Comparison of ENCODE assay signal across 1 cellular context in the genomic region with DNA sequence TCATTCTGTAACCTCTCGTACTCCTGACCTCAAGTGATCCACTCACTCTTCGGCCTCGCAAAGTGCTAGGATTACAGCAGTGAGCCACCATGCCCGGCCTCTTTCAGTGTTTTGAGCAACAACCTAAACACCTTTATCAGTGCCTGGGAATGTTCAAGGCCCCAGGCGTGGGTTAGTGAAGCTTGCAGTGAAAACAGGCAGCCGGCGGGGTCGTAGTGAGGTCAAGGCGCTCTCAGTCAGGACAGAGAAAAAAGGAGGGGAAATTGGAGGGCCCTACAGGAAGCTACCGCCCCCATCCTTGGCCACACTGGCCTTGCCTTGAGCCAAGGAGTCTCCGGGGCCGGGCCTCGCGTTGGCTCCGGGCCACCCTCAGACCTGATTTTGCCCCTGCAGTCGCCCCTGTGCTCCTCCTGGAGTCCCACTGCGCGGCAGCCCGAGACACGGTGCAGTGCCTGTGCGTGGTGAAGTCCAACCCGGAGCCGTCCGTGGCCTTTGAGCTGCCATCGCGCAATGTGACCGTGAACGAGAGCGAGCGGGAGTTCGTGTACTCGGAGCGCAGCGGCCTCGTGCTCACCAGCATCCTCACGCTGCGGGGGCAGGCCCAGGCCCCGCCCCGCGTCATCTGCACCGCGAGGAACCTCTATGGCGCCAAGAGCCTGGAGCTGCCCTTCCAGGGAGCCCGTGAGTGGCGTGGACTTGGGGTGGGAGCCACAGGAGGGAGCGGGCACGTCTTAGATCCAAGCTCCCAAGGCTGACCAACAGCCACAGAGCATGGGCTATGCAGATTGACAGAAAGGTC.
TF ChIP-seq lines count a peak whose summit lies in the region.

No MANE protein-coding gene starts in this region.

TF ChIP-seq in HepG2, 621 proteins besides CTCF, POLR2A, EP300 and RAD21 (continued from another document and continues in another):
- TF ChIP-seq, protein P1, sequence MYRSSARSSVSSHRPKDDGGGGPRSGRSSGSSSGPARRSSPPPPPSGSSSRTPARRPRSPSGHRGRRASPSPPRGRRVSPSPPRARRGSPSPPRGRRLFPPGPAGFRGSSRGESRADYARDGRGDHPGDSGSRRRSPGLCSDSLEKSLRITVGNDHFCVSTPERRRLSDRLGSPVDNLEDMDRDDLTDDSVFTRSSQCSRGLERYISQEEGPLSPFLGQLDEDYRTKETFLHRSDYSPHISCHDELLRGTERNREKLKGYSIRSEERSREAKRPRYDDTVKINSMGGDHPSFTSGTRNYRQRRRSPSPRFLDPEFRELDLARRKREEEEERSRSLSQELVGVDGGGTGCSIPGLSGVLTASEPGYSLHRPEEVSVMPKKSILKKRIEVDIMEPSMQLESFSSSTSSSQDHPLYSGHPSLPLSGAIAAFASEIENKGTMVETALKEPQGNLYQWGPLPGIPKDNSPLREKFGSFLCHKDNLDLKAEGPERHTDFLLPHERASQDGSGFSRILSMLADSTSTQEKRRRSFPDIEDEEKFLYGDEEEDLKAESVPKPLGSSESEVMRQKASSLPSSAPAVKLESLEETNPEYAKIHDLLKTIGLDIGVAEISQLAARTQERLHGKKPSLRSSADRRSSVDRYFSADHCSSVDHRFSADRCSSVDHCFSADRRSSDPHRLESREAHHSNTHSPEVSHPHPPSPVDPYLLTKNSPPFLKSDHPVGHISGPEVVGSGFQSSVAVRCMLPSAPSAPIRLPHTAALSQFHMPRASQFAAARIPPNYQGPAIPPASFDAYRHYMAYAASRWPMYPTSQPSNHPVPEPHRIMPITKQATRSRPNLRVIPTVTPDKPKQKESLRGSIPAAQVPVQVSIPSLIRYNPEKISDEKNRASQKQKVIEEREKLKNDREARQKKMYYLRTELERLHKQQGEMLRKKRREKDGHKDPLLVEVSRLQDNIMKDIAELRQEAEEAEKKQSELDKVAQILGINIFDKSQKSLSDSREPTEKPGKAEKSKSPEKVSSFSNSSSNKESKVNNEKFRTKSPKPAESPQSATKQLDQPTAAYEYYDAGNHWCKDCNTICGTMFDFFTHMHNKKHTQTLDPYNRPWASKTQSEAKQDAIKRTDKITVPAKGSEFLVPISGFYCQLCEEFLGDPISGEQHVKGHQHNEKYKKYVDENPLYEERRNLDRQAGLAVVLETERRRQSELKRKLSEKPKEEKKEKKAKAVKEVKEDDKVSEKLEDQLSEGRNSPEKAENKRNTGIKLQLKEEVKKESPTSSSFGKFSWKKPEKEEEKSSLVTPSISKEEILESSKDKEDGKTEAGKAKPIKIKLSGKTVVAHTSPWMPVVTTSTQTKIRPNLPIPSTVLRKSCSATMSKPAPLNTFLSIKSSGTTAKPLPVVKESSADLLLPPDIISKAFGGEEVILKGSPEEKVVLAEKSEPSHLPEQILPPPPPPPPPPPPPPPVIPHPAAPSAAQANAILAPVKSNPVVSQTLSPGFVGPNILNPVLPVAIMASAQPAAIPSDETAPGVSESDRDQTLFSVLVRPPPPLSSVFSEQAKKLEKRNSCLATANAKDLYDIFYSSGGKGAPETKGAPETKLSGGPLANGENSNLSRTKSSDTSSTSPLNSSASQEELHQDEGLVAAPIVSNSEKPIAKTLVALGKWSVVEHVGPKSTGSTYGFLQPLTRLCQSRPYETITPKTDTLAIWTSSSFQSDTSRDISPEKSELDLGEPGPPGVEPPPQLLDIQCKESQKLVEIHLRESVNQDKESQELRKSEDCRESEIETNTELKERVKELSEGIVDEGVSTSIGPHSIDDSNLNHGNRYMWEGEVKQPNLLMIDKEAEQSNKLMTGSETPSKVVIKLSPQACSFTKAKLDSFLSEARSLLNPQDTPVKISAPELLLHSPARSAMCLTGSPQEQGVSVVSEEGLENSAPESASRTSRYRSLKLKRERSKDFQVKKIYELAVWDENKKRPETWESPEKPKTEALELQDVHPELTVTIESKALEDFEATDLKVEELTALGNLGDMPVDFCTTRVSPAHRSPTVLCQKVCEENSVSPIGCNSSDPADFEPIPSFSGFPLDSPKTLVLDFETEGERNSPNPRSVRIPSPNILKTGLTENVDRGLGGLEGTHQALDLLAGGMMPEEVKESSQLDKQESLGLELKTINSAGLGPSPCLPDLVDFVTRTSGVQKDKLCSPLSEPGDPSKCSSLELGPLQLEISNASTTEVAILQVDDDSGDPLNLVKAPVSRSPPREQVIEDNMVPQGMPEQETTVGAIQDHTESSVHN (CRISPR knock-in tag; IDR thresholded peaks at IDR 0.05) = no peak
- TF ChIP-seq ZNF678 (CRISPR knock-in tag; IDR thresholded peaks at IDR 0.05) (no peak), ZNF562 (CRISPR knock-in tag; IDR thresholded peaks at IDR 0.05; ENCODE audit: borderline replicate concordance) (no peak), ZNF761 (CRISPR knock-in tag; conservative IDR thresholded peaks at IDR 0.05) (no peak), EEA1 (CRISPR knock-in tag; IDR thresholded peaks at IDR 0.05; ENCODE audit: borderline replicate concordance) (no peak), U2AF1 (optimal IDR thresholded peaks at IDR 0.05; ENCODE audit: low read depth, low read length) (no peak), ZNF747 (CRISPR knock-in tag; IDR thresholded peaks at IDR 0.05; ENCODE audit: borderline replicate concordance) (no peak), IKZF1 (IDR thresholded peaks at IDR 0.05) (no peak), SAP130 (CRISPR knock-in tag; IDR thresholded peaks at IDR 0.05; ENCODE audit: low read depth) (0 out of 2 replicates have a peak, but pooled peaks have one; percentile 38), FOXA3 (CRISPR knock-in tag; IDR thresholded peaks at IDR 0.05) (peak; percentile 47; the same call in 1 of the 2 replicates), POLR2AphosphoS5 (IDR thresholded peaks at IDR 0.05; ENCODE audit: low read depth, low read length) (no peak), RARA (CRISPR knock-in tag; IDR thresholded peaks at IDR 0.05) (peak; percentile 97), FOXM1 (CRISPR knock-in tag; IDR thresholded peaks at IDR 0.05) (no peak), ZMYM4 (CRISPR knock-in tag; IDR thresholded peaks at IDR 0.05) (no peak), MBD4 (IDR thresholded peaks at IDR 0.05; ENCODE audit: borderline replicate concordance, low read length) (no peak), ZBTB38 (CRISPR knock-in tag; IDR thresholded peaks at IDR 0.05) (peak; percentile 82), ZNF773 (CRISPR knock-in tag; IDR thresholded peaks at IDR 0.05; ENCODE audit: borderline replicate concordance) (no peak), MIER3 (CRISPR knock-in tag; IDR thresholded peaks at IDR 0.05; ENCODE audit: borderline replicate concordance) (no peak), ZNF83 (CRISPR knock-in tag; IDR thresholded peaks at IDR 0.05; ENCODE audit: borderline replicate concordance) (no peak), ZFP1 (CRISPR knock-in tag; IDR thresholded peaks at IDR 0.05) (no peak), AKAP8 (CRISPR knock-in tag; IDR thresholded peaks at IDR 0.05) (peak; percentile 35; the same call in 1 of the 2 replicates), GZF1 (CRISPR knock-in tag; IDR thresholded peaks at IDR 0.05) (no peak), ZNF256 (CRISPR knock-in tag; conservative IDR thresholded peaks at IDR 0.05) (no peak), SIX4 (CRISPR knock-in tag; IDR thresholded peaks at IDR 0.05) (no peak), RBM22 (optimal IDR thresholded peaks at IDR 0.05; ENCODE audit: low read length) (no peak), HNRNPL (IDR thresholded peaks at IDR 0.05; ENCODE audit: low read depth, low read length) (no peak), ERF (CRISPR knock-in tag; IDR thresholded peaks at IDR 0.05) (no peak), ZNF672 (CRISPR knock-in tag; IDR thresholded peaks at IDR 0.05) (no peak), MTA1 (CRISPR knock-in tag; IDR thresholded peaks at IDR 0.05; ENCODE audit: borderline replicate concordance) (peak; percentile 47; the same call in 1 of the 2 replicates), REL (CRISPR knock-in tag; conservative IDR thresholded peaks at IDR 0.05) (no peak), MYNN (CRISPR knock-in tag; IDR thresholded peaks at IDR 0.05; ENCODE audit: low read depth) (no peak), SRSF9 (IDR thresholded peaks at IDR 0.05; ENCODE audit: borderline replicate concordance, insufficient read depth, low read depth, low read length, poor library complexity, severe bottlenecking) (no peak), ZNF12 (CRISPR knock-in tag; IDR thresholded peaks at IDR 0.05) (no peak), MIXL1 (CRISPR knock-in tag; IDR thresholded peaks at IDR 0.05) (no peak), NR2F1 (CRISPR knock-in tag; IDR thresholded peaks at IDR 0.05) (no peak), TBP (CRISPR knock-in tag; IDR thresholded peaks at IDR 0.05) (no peak), SRY (CRISPR knock-in tag; IDR thresholded peaks at IDR 0.05) (0 out of 2 replicates have a peak, but pooled peaks have one; percentile 53), ZNF331 (CRISPR knock-in tag; IDR thresholded peaks at IDR 0.05) (peak; percentile 48; the same call in 1 of the 2 replicates)
- TF ChIP-seq, protein P2, sequence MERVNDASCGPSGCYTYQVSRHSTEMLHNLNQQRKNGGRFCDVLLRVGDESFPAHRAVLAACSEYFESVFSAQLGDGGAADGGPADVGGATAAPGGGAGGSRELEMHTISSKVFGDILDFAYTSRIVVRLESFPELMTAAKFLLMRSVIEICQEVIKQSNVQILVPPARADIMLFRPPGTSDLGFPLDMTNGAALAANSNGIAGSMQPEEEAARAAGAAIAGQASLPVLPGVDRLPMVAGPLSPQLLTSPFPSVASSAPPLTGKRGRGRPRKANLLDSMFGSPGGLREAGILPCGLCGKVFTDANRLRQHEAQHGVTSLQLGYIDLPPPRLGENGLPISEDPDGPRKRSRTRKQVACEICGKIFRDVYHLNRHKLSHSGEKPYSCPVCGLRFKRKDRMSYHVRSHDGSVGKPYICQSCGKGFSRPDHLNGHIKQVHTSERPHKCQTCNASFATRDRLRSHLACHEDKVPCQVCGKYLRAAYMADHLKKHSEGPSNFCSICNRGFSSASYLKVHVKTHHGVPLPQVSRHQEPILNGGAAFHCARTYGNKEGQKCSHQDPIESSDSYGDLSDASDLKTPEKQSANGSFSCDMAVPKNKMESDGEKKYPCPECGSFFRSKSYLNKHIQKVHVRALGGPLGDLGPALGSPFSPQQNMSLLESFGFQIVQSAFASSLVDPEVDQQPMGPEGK (CRISPR knock-in tag; IDR thresholded peaks at IDR 0.05) = peak; percentile 45; the same call in 1 of the 2 replicates
- TF ChIP-seq, protein P3, sequence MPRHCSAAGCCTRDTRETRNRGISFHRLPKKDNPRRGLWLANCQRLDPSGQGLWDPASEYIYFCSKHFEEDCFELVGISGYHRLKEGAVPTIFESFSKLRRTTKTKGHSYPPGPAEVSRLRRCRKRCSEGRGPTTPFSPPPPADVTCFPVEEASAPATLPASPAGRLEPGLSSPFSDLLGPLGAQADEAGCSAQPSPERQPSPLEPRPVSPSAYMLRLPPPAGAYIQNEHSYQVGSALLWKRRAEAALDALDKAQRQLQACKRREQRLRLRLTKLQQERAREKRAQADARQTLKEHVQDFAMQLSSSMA (CRISPR knock-in tag; IDR thresholded peaks at IDR 0.05) = no peak
- TF ChIP-seq, protein P4, sequence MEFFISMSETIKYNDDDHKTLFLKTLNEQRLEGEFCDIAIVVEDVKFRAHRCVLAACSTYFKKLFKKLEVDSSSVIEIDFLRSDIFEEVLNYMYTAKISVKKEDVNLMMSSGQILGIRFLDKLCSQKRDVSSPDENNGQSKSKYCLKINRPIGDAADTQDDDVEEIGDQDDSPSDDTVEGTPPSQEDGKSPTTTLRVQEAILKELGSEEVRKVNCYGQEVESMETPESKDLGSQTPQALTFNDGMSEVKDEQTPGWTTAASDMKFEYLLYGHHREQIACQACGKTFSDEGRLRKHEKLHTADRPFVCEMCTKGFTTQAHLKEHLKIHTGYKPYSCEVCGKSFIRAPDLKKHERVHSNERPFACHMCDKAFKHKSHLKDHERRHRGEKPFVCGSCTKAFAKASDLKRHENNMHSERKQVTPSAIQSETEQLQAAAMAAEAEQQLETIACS (CRISPR knock-in tag; IDR thresholded peaks at IDR 0.05) = no peak
- TF ChIP-seq, protein P5, sequence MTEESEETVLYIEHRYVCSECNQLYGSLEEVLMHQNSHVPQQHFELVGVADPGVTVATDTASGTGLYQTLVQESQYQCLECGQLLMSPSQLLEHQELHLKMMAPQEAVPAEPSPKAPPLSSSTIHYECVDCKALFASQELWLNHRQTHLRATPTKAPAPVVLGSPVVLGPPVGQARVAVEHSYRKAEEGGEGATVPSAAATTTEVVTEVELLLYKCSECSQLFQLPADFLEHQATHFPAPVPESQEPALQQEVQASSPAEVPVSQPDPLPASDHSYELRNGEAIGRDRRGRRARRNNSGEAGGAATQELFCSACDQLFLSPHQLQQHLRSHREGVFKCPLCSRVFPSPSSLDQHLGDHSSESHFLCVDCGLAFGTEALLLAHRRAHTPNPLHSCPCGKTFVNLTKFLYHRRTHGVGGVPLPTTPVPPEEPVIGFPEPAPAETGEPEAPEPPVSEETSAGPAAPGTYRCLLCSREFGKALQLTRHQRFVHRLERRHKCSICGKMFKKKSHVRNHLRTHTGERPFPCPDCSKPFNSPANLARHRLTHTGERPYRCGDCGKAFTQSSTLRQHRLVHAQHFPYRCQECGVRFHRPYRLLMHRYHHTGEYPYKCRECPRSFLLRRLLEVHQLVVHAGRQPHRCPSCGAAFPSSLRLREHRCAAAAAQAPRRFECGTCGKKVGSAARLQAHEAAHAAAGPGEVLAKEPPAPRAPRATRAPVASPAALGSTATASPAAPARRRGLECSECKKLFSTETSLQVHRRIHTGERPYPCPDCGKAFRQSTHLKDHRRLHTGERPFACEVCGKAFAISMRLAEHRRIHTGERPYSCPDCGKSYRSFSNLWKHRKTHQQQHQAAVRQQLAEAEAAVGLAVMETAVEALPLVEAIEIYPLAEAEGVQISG (CRISPR knock-in tag; IDR thresholded peaks at IDR 0.05) = 0 out of 2 replicates have a peak, but pooled peaks have one; percentile 63
- TF ChIP-seq, protein P6, sequence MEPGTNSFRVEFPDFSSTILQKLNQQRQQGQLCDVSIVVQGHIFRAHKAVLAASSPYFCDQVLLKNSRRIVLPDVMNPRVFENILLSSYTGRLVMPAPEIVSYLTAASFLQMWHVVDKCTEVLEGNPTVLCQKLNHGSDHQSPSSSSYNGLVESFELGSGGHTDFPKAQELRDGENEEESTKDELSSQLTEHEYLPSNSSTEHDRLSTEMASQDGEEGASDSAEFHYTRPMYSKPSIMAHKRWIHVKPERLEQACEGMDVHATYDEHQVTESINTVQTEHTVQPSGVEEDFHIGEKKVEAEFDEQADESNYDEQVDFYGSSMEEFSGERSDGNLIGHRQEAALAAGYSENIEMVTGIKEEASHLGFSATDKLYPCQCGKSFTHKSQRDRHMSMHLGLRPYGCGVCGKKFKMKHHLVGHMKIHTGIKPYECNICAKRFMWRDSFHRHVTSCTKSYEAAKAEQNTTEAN (CRISPR knock-in tag; conservative IDR thresholded peaks at IDR 0.05) = no peak
- TF ChIP-seq, protein P7, sequence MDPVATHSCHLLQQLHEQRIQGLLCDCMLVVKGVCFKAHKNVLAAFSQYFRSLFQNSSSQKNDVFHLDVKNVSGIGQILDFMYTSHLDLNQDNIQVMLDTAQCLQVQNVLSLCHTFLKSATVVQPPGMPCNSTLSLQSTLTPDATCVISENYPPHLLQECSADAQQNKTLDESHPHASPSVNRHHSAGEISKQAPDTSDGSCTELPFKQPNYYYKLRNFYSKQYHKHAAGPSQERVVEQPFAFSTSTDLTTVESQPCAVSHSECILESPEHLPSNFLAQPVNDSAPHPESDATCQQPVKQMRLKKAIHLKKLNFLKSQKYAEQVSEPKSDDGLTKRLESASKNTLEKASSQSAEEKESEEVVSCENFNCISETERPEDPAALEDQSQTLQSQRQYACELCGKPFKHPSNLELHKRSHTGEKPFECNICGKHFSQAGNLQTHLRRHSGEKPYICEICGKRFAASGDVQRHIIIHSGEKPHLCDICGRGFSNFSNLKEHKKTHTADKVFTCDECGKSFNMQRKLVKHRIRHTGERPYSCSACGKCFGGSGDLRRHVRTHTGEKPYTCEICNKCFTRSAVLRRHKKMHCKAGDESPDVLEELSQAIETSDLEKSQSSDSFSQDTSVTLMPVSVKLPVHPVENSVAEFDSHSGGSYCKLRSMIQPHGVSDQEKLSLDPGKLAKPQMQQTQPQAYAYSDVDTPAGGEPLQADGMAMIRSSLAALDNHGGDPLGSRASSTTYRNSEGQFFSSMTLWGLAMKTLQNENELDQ (CRISPR knock-in tag; IDR thresholded peaks at IDR 0.05; ENCODE audit: borderline replicate concordance) = no peak
